Comparison of ENCODE assay signal across 10 cellular contexts in genomic region chrX:48071986-48072605, GRCh38. TPM values are rescaled to one million over a fixed set of nuclear protein-coding genes. Genes with fewer than 3 reads are reported as not detected.
DNase-seq lines count a peak whose midpoint lies in the region; ATAC-seq and TF ChIP-seq lines count a peak whose summit lies in the region.
"Had no signal": no experiment of that assay in that cellular context is flagged by ENCODE, and none has a peak within 500 bp of the region (broad histone marks: within the 10 kb centered on the region; RNA-seq: fewer than 3 reads in every experiment).

No MANE protein-coding gene starts in this region.

- no peaks in the 10 kb centered on the region for H3K36me3 ChIP-seq in hepatocyte (replicated peaks; ENCODE audit: insufficient read depth, low read depth)
- H3K36me3 ChIP-seq in skeletal muscle satellite cell (ENCODE audit: insufficient read depth, low read length) = no peaks in the 10 kb centered on the region

- DNase-seq in H9 = no peak
- no peak for DNase-seq in activated CD8-positive, alpha-beta T cell treated with anti-CD3 and anti-CD28 coated beads for 36 hours
- no peak for DNase-seq in hepatocyte (ENCODE audit: low spot score)
- DNase-seq in NCI-H2029 treated with DMSO at 0.1 percent for 48 hours (lab: John Stamatoyannopoulos, UW) = no peak
- DNase-seq: NCI-H446 treated with DMSO at 0.1 percent for 48 hours had no signal

- H2BK12ac ChIP-seq in H9 (ENCODE audit: insufficient read length, low read depth, low read length) = no peak overlapping the region

- H2BK120ac ChIP-seq in H9 (ENCODE audit: low read depth, low read length, poor library complexity, severe bottlenecking) = no peak overlapping the region

- H3K4me3 ChIP-seq in hepatocyte = no peak overlapping the region
- H3K4me3 ChIP-seq in skeletal muscle satellite cell (ENCODE audit: low read length) = peak overlapping the region; percentile 79

- H3K27me3 Mint-ChIP-seq in H9 (ENCODE audit: low read depth) = peaks cover 2% of the 10 kb centered on the region
- no peaks in the 10 kb centered on the region for H3K27me3 Mint-ChIP-seq in activated CD8-positive, alpha-beta T cell treated with anti-CD3 and anti-CD28 coated beads for 36 hours

- TF ChIP-seq CTCF in H9 (conservative IDR thresholded peaks at IDR 0.05) = no peak
- no peak for TF ChIP-seq CTCF in activated CD8-positive, alpha-beta T cell treated with anti-CD3 and anti-CD28 coated beads for 36 hours (IDR thresholded peaks at IDR 0.05)
- no peak for TF ChIP-seq CTCF in hepatocyte (IDR thresholded peaks at IDR 0.05; ENCODE audit: poor library complexity)

- H4K8ac ChIP-seq in H9 (replicated peaks; ENCODE audit: insufficient read length, low read depth, low read length) = no peak overlapping the region

- H3K27ac Mint-ChIP-seq in H9 = 0 out of 7 replicates have a peak overlapping the region, but pooled peaks of 1 of the 3 experiments have one; percentile 67
- H3K27ac Mint-ChIP-seq in activated CD8-positive, alpha-beta T cell treated with anti-CD3 and anti-CD28 coated beads for 36 hours = peak overlapping the region; percentile 93

- H3T11ph ChIP-seq in H9 (ENCODE audit: low read length) = no peak overlapping the region

- H2AFZ ChIP-seq in H9 (ENCODE audit: low read length) (no peak overlapping the region), hepatocyte (peak overlapping the region; percentile 60)

- peaks cover 14% of the 10 kb centered on the region for H3K9me3 ChIP-seq in H9 (ENCODE audit: control insufficient read depth, low read depth, low read length)
- H3K9me3 ChIP-seq in hepatocyte (ENCODE audit: low read depth) = no peaks in the 10 kb centered on the region
- no peaks in the 10 kb centered on the region for H3K9me3 ChIP-seq in skeletal muscle satellite cell (replicated peaks; ENCODE audit: low read length)

- no peaks in the 10 kb centered on the region for H3K79me1 ChIP-seq in H9 (ENCODE audit: insufficient read depth, low read depth, low read length, poor library complexity, severe bottlenecking)

- no peaks in the 10 kb centered on the region for H3K27me3 ChIP-seq in H9 (ENCODE audit: insufficient read depth, low read length)
- H3K27me3 ChIP-seq in hepatocyte = no peaks in the 10 kb centered on the region
- H3K27me3 ChIP-seq in skeletal muscle satellite cell (ENCODE audit: control insufficient read depth, insufficient read depth, low read length) = no peaks in the 10 kb centered on the region

- no peaks in the 10 kb centered on the region for H3K9me2 ChIP-seq in hepatocyte (replicated peaks; ENCODE audit: insufficient read depth)

- H3K4ac ChIP-seq in H9 (ENCODE audit: low read depth, low read length) = no peak overlapping the region

- H3K56ac ChIP-seq in H9 (ENCODE audit: insufficient read length, low read depth, low read length) = no peak overlapping the region

- no peak overlapping the region for H4K5ac ChIP-seq in H9 (ENCODE audit: insufficient read length, low read depth, low read length)

- H3K4me1 ChIP-seq in H9 (ENCODE audit: insufficient read depth, low read length) (no peaks in the 10 kb centered on the region), hepatocyte (ENCODE audit: insufficient read depth) (no peaks in the 10 kb centered on the region), skeletal muscle satellite cell (ENCODE audit: control insufficient read depth, insufficient read depth, low read length) (no peaks in the 10 kb centered on the region)

- peaks cover 79 to 90% of the 10 kb centered on the region in 2 experiments for H3K9me3 Mint-ChIP-seq in H9
- no peaks in the 10 kb centered on the region for H3K9me3 Mint-ChIP-seq in activated CD8-positive, alpha-beta T cell treated with anti-CD3 and anti-CD28 coated beads for 36 hours

- H3K23me2 ChIP-seq in H9 (ENCODE audit: insufficient read length, low read depth, low read length, poor library complexity, severe bottlenecking) = peaks cover 7% of the 10 kb centered on the region

- H3K79me2 ChIP-seq in H9 (ENCODE audit: insufficient read depth, low read length) (no peaks in the 10 kb centered on the region), hepatocyte (peaks cover 3% of the 10 kb centered on the region)

- H3K23ac ChIP-seq in H9 (ENCODE audit: insufficient read length, low read depth, low read length) = no peak overlapping the region

- peaks cover 5 to 6% of the 10 kb centered on the region in 2 experiments for H3K4me1 Mint-ChIP-seq in H9
- H3K4me1 Mint-ChIP-seq in activated CD8-positive, alpha-beta T cell treated with anti-CD3 and anti-CD28 coated beads for 36 hours (ENCODE audit: low read depth) = peaks cover 14% of the 10 kb centered on the region

- H3K4me2 ChIP-seq in H9 (ENCODE audit: insufficient read depth, insufficient read length, low read length) = peak overlapping the region; percentile 79
- H3K4me2 ChIP-seq in hepatocyte = peak overlapping the region; percentile 80
- H3K4me2 ChIP-seq in skeletal muscle satellite cell (ENCODE audit: low read length) = peak overlapping the region; percentile 93

- peaks cover 2% of the 10 kb centered on the region for H4K20me1 ChIP-seq in H9 (ENCODE audit: control insufficient read depth, insufficient read depth, insufficient read length)
- no peaks in the 10 kb centered on the region for H4K20me1 ChIP-seq in hepatocyte (ENCODE audit: insufficient read depth, poor library complexity, severe bottlenecking)

- POLR2A ChIA-PET in activated CD8-positive, alpha-beta T cell treated with anti-CD3 and anti-CD28 coated beads for 36 hours (lab: Charles Lee) = no interaction called here

- no peak overlapping the region for H2BK20ac ChIP-seq in H9 (ENCODE audit: low read depth, low read length, poor library complexity, severe bottlenecking)

- CTCF ChIA-PET in activated CD8-positive, alpha-beta T cell treated with anti-CD3 and anti-CD28 coated beads for 36 hours (lab: Charles Lee) = no interaction called here

- intact Hi-C loops in activated CD8-positive, alpha-beta T cell treated with anti-CD3 and anti-CD28 coated beads for 36 hours (cut with micrococcal nuclease) = no loop called here

- H3K27ac ChIP-seq in H9 (ENCODE audit: insufficient read length, low read depth, low read length) (no peak overlapping the region), hepatocyte (peak overlapping the region; percentile 97)

- no peak overlapping the region for H2BK15ac ChIP-seq in H9 (ENCODE audit: low read depth, low read length)

- ATAC-seq in activated CD8-positive, alpha-beta T cell treated with anti-CD3 and anti-CD28 coated beads for 36 hours = no peak
- ATAC-seq in HG03139 (IDR thresholded peaks at IDR 0.05; ENCODE audit: unreplicated experiment) = no peak
- ATAC-seq in HG02571 (IDR thresholded peaks at IDR 0.05; ENCODE audit: unreplicated experiment) = no peak
- ATAC-seq in HG02759 (IDR thresholded peaks at IDR 0.05; ENCODE audit: unreplicated experiment) = no peak

- H3K36me3 Mint-ChIP-seq in H9 (ENCODE audit: insufficient read depth in 1 of 3, low read depth in 3 of 3) = peaks cover 6 to 10% (median 8%) of the 10 kb centered on the region in 3 experiments; a peak in 5 of 7 replicates
- H3K36me3 Mint-ChIP-seq in activated CD8-positive, alpha-beta T cell treated with anti-CD3 and anti-CD28 coated beads for 36 hours (ENCODE audit: low read depth) = peaks cover 3% of the 10 kb centered on the region

- no peak overlapping the region for H2BK5ac ChIP-seq in H9 (ENCODE audit: insufficient read length, low read length)

- H2AK5ac ChIP-seq in H9 (ENCODE audit: insufficient read length, low read length) = no peak overlapping the region

- H3K9ac ChIP-seq in H9 (ENCODE audit: extremely low read depth, insufficient read length, low read length) (no peak overlapping the region), skeletal muscle satellite cell (ENCODE audit: low read depth, low read length) (no peak overlapping the region)

- H3K4me3 Mint-ChIP-seq in H9 = peak overlapping the region; percentile 86 to 87
- H3K4me3 Mint-ChIP-seq in activated CD8-positive, alpha-beta T cell treated with anti-CD3 and anti-CD28 coated beads for 36 hours = peak overlapping the region; percentile 86

- WGBS in H9 (ENCODE audit: extremely low coverage, insufficient read length, low lambda C conversion rate) = no CpG with 5 or more reads among the region's 9 CpGs
- WGBS in hepatocyte (ENCODE audit: low lambda C conversion rate, missing lambda C conversion rate) = 72% methylated on average over 9 of the region's 9 CpGs

- H4K91ac ChIP-seq in H9 (ENCODE audit: insufficient read length, low read depth, low read length) = no peak overlapping the region

- H3K14ac ChIP-seq in H9 (ENCODE audit: insufficient read depth, low read length) = no peak overlapping the region

- no peak overlapping the region for H3K18ac ChIP-seq in H9 (ENCODE audit: insufficient read length, low read depth, low read length)

RNA-seq across cellular contexts. Expression of gene ZNF630, which starts 0.7 kb away (rescaled TPM):
- 1.2 and 1.5 TPM in 2 replicates for total RNA-seq in H9 (2021)
- total RNA-seq in activated CD8-positive, alpha-beta T cell treated with anti-CD3 and anti-CD28 coated beads for 36 hours = 1 to 10 TPM; 1.7 to 1.9 TPM
- total RNA-seq in hepatocyte = 2.8 and 3.7 TPM in 2 replicates
- 0.53 and 1.5 TPM in 2 replicates for polyA plus RNA-seq in hepatocyte
- total RNA-seq in skeletal muscle satellite cell (2012; rRNA removed) = 0.22 and 0.25 TPM in 2 replicates

RNA-seq across cellular contexts. Expression of gene SPACA5B, which starts 58.3 kb away (rescaled TPM):
- total RNA-seq in H9 (2021) (not detected in 2 replicates), hepatocyte (not detected in 2 replicates)
- not detected for total RNA-seq in activated CD8-positive, alpha-beta T cell treated with anti-CD3 and anti-CD28 coated beads for 36 hours
- polyA plus RNA-seq in hepatocyte = not detected in 2 replicates
- total RNA-seq in skeletal muscle satellite cell (2012; rRNA removed) = not detected in 2 replicates
- total RNA-seq: kidney epithelial cell had no signal
